In the genomic region with DNA sequence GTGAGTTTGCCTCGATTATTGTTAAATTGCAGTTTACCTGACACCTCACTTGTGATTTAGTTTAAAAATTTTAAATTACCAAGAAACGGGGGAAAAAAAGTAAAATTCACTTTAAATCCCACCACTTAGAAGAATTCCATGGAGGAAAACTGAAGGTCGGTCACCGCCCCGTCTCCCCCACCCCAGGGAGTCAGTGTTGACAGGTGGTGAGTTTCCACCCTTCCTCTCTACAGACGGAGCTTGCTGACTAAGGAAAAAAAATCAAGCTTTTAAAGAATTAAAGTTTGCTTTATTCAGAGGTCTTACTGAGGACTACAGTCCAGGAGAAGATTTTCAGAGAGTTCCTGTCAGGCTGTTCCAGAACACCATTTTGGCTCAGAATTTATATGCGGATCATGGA, we compare ENCODE assay signal across 3 cellular contexts.
TF ChIP-seq lines count a peak whose summit lies in the region.

No MANE protein-coding gene starts in this region.

TF ChIP-seq in A549, 52 proteins besides CTCF, POLR2A, EP300 and RAD21:
- no peak for TF ChIP-seq SREBF2 (IDR thresholded peaks at IDR 0.05)
- TF ChIP-seq TP53 (CRISPR knock-in tag; IDR thresholded peaks at IDR 0.05) = no peak
- TF ChIP-seq MAFK (IDR thresholded peaks at IDR 0.05; ENCODE audit: partially characterized antibody) = peak; percentile 9

TF ChIP-seq in H1, 55 proteins besides CTCF, POLR2A, EP300 and RAD21 (continues in another document):
- TF ChIP-seq ATF2 (IDR thresholded peaks at IDR 0.05; ENCODE audit: low read length) = no peak
- TF ChIP-seq MAFK (IDR thresholded peaks at IDR 0.05; ENCODE audit: low read depth, low read length) = no peak
- no peak for TF ChIP-seq CHD1 (IDR thresholded peaks at IDR 0.05; ENCODE audit: low read depth, low read length)
- no peak for TF ChIP-seq RNF2 (IDR thresholded peaks at IDR 0.05; ENCODE audit: borderline replicate concordance, low read depth, low read length, missing control alignments, poor library complexity, severe bottlenecking)
- no peak for TF ChIP-seq NRF1 (IDR thresholded peaks at IDR 0.05; ENCODE audit: low read depth, low read length)
- TF ChIP-seq, protein P1, sequence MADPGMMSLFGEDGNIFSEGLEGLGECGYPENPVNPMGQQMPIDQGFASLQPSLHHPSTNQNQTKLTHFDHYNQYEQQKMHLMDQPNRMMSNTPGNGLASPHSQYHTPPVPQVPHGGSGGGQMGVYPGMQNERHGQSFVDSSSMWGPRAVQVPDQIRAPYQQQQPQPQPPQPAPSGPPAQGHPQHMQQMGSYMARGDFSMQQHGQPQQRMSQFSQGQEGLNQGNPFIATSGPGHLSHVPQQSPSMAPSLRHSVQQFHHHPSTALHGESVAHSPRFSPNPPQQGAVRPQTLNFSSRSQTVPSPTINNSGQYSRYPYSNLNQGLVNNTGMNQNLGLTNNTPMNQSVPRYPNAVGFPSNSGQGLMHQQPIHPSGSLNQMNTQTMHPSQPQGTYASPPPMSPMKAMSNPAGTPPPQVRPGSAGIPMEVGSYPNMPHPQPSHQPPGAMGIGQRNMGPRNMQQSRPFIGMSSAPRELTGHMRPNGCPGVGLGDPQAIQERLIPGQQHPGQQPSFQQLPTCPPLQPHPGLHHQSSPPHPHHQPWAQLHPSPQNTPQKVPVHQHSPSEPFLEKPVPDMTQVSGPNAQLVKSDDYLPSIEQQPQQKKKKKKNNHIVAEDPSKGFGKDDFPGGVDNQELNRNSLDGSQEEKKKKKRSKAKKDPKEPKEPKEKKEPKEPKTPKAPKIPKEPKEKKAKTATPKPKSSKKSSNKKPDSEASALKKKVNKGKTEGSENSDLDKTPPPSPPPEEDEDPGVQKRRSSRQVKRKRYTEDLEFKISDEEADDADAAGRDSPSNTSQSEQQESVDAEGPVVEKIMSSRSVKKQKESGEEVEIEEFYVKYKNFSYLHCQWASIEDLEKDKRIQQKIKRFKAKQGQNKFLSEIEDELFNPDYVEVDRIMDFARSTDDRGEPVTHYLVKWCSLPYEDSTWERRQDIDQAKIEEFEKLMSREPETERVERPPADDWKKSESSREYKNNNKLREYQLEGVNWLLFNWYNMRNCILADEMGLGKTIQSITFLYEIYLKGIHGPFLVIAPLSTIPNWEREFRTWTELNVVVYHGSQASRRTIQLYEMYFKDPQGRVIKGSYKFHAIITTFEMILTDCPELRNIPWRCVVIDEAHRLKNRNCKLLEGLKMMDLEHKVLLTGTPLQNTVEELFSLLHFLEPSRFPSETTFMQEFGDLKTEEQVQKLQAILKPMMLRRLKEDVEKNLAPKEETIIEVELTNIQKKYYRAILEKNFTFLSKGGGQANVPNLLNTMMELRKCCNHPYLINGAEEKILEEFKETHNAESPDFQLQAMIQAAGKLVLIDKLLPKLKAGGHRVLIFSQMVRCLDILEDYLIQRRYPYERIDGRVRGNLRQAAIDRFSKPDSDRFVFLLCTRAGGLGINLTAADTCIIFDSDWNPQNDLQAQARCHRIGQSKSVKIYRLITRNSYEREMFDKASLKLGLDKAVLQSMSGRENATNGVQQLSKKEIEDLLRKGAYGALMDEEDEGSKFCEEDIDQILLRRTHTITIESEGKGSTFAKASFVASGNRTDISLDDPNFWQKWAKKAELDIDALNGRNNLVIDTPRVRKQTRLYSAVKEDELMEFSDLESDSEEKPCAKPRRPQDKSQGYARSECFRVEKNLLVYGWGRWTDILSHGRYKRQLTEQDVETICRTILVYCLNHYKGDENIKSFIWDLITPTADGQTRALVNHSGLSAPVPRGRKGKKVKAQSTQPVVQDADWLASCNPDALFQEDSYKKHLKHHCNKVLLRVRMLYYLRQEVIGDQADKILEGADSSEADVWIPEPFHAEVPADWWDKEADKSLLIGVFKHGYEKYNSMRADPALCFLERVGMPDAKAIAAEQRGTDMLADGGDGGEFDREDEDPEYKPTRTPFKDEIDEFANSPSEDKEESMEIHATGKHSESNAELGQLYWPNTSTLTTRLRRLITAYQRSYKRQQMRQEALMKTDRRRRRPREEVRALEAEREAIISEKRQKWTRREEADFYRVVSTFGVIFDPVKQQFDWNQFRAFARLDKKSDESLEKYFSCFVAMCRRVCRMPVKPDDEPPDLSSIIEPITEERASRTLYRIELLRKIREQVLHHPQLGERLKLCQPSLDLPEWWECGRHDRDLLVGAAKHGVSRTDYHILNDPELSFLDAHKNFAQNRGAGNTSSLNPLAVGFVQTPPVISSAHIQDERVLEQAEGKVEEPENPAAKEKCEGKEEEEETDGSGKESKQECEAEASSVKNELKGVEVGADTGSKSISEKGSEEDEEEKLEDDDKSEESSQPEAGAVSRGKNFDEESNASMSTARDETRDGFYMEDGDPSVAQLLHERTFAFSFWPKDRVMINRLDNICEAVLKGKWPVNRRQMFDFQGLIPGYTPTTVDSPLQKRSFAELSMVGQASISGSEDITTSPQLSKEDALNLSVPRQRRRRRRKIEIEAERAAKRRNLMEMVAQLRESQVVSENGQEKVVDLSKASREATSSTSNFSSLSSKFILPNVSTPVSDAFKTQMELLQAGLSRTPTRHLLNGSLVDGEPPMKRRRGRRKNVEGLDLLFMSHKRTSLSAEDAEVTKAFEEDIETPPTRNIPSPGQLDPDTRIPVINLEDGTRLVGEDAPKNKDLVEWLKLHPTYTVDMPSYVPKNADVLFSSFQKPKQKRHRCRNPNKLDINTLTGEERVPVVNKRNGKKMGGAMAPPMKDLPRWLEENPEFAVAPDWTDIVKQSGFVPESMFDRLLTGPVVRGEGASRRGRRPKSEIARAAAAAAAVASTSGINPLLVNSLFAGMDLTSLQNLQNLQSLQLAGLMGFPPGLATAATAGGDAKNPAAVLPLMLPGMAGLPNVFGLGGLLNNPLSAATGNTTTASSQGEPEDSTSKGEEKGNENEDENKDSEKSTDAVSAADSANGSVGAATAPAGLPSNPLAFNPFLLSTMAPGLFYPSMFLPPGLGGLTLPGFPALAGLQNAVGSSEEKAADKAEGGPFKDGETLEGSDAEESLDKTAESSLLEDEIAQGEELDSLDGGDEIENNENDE (IDR thresholded peaks at IDR 0.05; ENCODE audit: insufficient replicate concordance, low read length) = no peak
- TF ChIP-seq TCF12 (IDR thresholded peaks at IDR 0.05; ENCODE audit: low read depth, low read length) = no peak
- TF ChIP-seq ZNF274 (IDR thresholded peaks at IDR 0.05; ENCODE audit: borderline replicate concordance, extremely low read depth, low read length) = no peak
- TF ChIP-seq RBBP5 (IDR thresholded peaks at IDR 0.05; ENCODE audit: borderline replicate concordance, low read depth, low read length) = no peak
- TF ChIP-seq HDAC2 (IDR thresholded peaks at IDR 0.05; ENCODE audit: borderline replicate concordance in 1 of 2, low read depth in 2 of 2, low read length in 2 of 2) = no peak
- TF ChIP-seq TAF7 (optimal IDR thresholded peaks at IDR 0.05; ENCODE audit: borderline replicate concordance, low read depth, low read length) = no peak
- no peak for TF ChIP-seq TBP (IDR thresholded peaks at IDR 0.05; ENCODE audit: low read depth, low read length)
- TF ChIP-seq CHD2 (IDR thresholded peaks at IDR 0.05; ENCODE audit: low read length) = no peak
- TF ChIP-seq PHF8 (conservative IDR thresholded peaks at IDR 0.05; ENCODE audit: low read depth, low read length) = no peak

TF ChIP-seq in HepG2, 621 proteins besides CTCF, POLR2A, EP300 and RAD21:
- TF ChIP-seq MAFK (conservative IDR thresholded peaks at IDR 0.05 in 1 of 2, IDR thresholded peaks at IDR 0.05 in 1 of 2; ENCODE audit: low read length in 2 of 2) (peak; percentile 67 to 84), RCOR2 (CRISPR knock-in tag; IDR thresholded peaks at IDR 0.05) (no peak), ATF7-NPFF (CRISPR knock-in tag; IDR thresholded peaks at IDR 0.05; ENCODE audit: low read depth) (no peak), MAFF (IDR thresholded peaks at IDR 0.05; ENCODE audit: low read depth, low read length) (peak; percentile 73)
